Comparison of ENCODE assay signal across 25 cellular contexts in genomic region chr16:49452108-49452507, GRCh38.
DNase-seq lines count a peak whose midpoint lies in the region; ATAC-seq and TF ChIP-seq lines count a peak whose summit lies in the region.
"Had no signal": no experiment of that assay in that cellular context is flagged by ENCODE, and none has a peak within 500 bp of the region (broad histone marks: within the 10 kb centered on the region; RNA-seq: fewer than 3 reads in every experiment).

No MANE protein-coding gene starts in this region.

- H3K9ac ChIP-seq in subcutaneous abdominal adipose tissue (ENCODE audit: low read length in 5 of 5): peak overlapping the region in 1 of 5 donors; percentile 69

- DNase-seq in heart left ventricle (no peak), right atrium auricular region (ENCODE audit: low spot score) (no peak), WTC11 (ENCODE audit: low spot score) (no peak), left lobe of liver (ENCODE audit: low spot score) (no peak), GM03348 (ENCODE audit: low spot score) (no peak), head of caudate nucleus (no peak)
- DNase-seq: ACHN; activated CD4-positive, alpha-beta memory T cell treated with anti-CD3 and anti-CD28 coated beads for 36 hours; activated CD8-positive, alpha-beta memory T cell treated with anti-CD3 and anti-CD28 coated beads, Interleukin-2, amount 50 U/mL, for 4 hours; BE2C; glutamatergic neuron; natural killer cell; NCI-H2081; NCI-H345; NCI-H82; retina; stimulated activated CD4-positive, alpha-beta T cell treated with anti-CD3 and anti-CD28 coated beads, Interleukin-2, amount 100 ng/mL, for 48 hours; T-helper 1 cell; transverse colon had no signal

- POLR2A ChIA-PET in WTC11 (lab: Charles Lee): no interaction called here

- no peak for TF ChIP-seq POLR2A in heart left ventricle (IDR thresholded peaks at IDR 0.05)

- peaks cover 17% of the 10 kb centered on the region for H3K4me1 Mint-ChIP-seq in WTC11
- H3K4me1 Mint-ChIP-seq: activated T-helper 17 cell treated with anti-CD3 and anti-CD28 coated beads, Interleukin-2, amount 50 U/mL, for 72 hours; natural killer cell had no signal

- H3K36me3 Mint-ChIP-seq in WTC11: no peaks in the 10 kb centered on the region
- H3K36me3 Mint-ChIP-seq: activated CD4-positive, alpha-beta memory T cell treated with anti-CD3 and anti-CD28 coated beads for 36 hours; natural killer cell had no signal

- H3K36me3 ChIP-seq in heart left ventricle (no peaks in the 10 kb centered on the region), right atrium auricular region (no peaks in the 10 kb centered on the region), subcutaneous abdominal adipose tissue (ENCODE audit: control insufficient read depth in 5 of 5, insufficient read depth in 5 of 5, low read length in 5 of 5) (no peaks in the 10 kb centered on the region)
- H3K36me3 ChIP-seq: BE2C, transverse colon had no signal

- H3K27ac Mint-ChIP-seq in WTC11: no peak overlapping the region
- H3K27ac Mint-ChIP-seq: activated CD4-positive, alpha-beta memory T cell treated with anti-CD3 and anti-CD28 coated beads for 36 hours; activated T-helper 17 cell treated with anti-CD3 and anti-CD28 coated beads, Interleukin-2, amount 50 U/mL, for 72 hours; natural killer cell had no signal

- H3K27me3 ChIP-seq in heart left ventricle: peaks cover 0 to 15% (median 0%) of the 10 kb centered on the region in 9 donors
- H3K27me3 ChIP-seq in right atrium auricular region: no peaks in the 10 kb centered on the region
- H3K27me3 ChIP-seq in subcutaneous abdominal adipose tissue (ENCODE audit: control insufficient read depth in 5 of 5, insufficient read depth in 4 of 5, low read length in 5 of 5): peaks cover 2 to 4% (median 3%) of the 10 kb centered on the region in 5 donors
- H3K27me3 ChIP-seq: BE2C, body of pancreas had no signal

- peaks cover 0 to 19% (median 4%) of the 10 kb centered on the region in 12 donors for H3K4me1 ChIP-seq in heart left ventricle
- no peaks in the 10 kb centered on the region for H3K4me1 ChIP-seq in right atrium auricular region
- peaks cover 0 to 18% (median 0%) of the 10 kb centered on the region in 5 donors for H3K4me1 ChIP-seq in subcutaneous abdominal adipose tissue (ENCODE audit: control insufficient read depth in 5 of 5, insufficient read depth in 5 of 5, low read length in 5 of 5)
- H3K4me1 ChIP-seq: BE2C, body of pancreas, transverse colon had no signal

- peaks cover 10% of the 10 kb centered on the region for H3K9me3 Mint-ChIP-seq in WTC11
- H3K9me3 Mint-ChIP-seq: activated CD4-positive, alpha-beta memory T cell treated with anti-CD3 and anti-CD28 coated beads for 36 hours; activated T-helper 17 cell treated with anti-CD3 and anti-CD28 coated beads, Interleukin-2, amount 50 U/mL, for 72 hours; natural killer cell had no signal

- no peak overlapping the region for H3K4me3 Mint-ChIP-seq in WTC11
- H3K4me3 Mint-ChIP-seq: activated CD4-positive, alpha-beta memory T cell treated with anti-CD3 and anti-CD28 coated beads for 36 hours; activated T-helper 17 cell treated with anti-CD3 and anti-CD28 coated beads, Interleukin-2, amount 50 U/mL, for 72 hours; natural killer cell had no signal

- H3K9me3 ChIP-seq in heart left ventricle (no peaks in the 10 kb centered on the region), right atrium auricular region (no peaks in the 10 kb centered on the region), subcutaneous abdominal adipose tissue (ENCODE audit: control insufficient read depth in 5 of 5, low read length in 5 of 5) (no peaks in the 10 kb centered on the region)
- H3K9me3 ChIP-seq: body of pancreas, transverse colon had no signal

- CTCF ChIA-PET in WTC11 (lab: Charles Lee): interaction anchor here (0.6 to 3.8 kb wide), 8 partner anchors 10 to 384 kb away, joined by 3 to 13 read pairs (median 5); no protein-coding TSS in a partner anchor

- WGBS in heart left ventricle, 4 donors: 37 to 46% (median 39%) methylated on average over 4 of the region's 4 CpGs

- peak overlapping the region in 9 of 12 donors; percentile 8 to 33 (median 26) for H3K4me3 ChIP-seq in heart left ventricle
- peak overlapping the region in 1 of 2 donors; percentile 13 for H3K4me3 ChIP-seq in right atrium auricular region
- H3K4me3 ChIP-seq in subcutaneous abdominal adipose tissue (ENCODE audit: low read depth in 1 of 5, low read length in 5 of 5): peak overlapping the region in 3 of 5 donors; percentile 29 to 36 (median 29)
- H3K4me3 ChIP-seq: body of pancreas, K562, transverse colon had no signal

- ATAC-seq in heart left ventricle (peak in 1 of 4 donors; percentile 82), WTC11 (peak; percentile 47), left lobe of liver (peak; percentile 29), GM18867 (IDR thresholded peaks at IDR 0.05; ENCODE audit: unreplicated experiment) (no peak)
- ATAC-seq: activated T-helper 17 cell treated with anti-CD3 and anti-CD28 coated beads, Interleukin-2, amount 50 U/mL, for 72 hours; body of pancreas; K562; left colon; natural killer cell had no signal

- peaks cover 3% of the 10 kb centered on the region; the same call in 1 of the 2 replicates for H3K27me3 Mint-ChIP-seq in WTC11 (ENCODE audit: low read depth)

- TF ChIP-seq CTCF in heart left ventricle (IDR thresholded peaks at IDR 0.05) (no peak), right atrium auricular region (IDR thresholded peaks at IDR 0.05) (no peak), WTC11 (IDR thresholded peaks at IDR 0.05) (no peak)

- intact Hi-C loops in heart left ventricle (cut with DNase I): no loop called here
- intact Hi-C loops in head of caudate nucleus (cut with DNase I): no loop called here

- H3K27ac ChIP-seq in heart left ventricle: peak overlapping the region in 11 of 12 donors; percentile 4 to 87 (median 69)
- H3K27ac ChIP-seq in right atrium auricular region: peak overlapping the region in 1 of 2 donors; percentile 20
- peak overlapping the region; percentile 17 for H3K27ac ChIP-seq in subcutaneous abdominal adipose tissue (ENCODE audit: low read depth, low read length)
- H3K27ac ChIP-seq: body of pancreas, transverse colon had no signal

TF ChIP-seq in WTC11, 78 proteins besides CTCF, POLR2A, EP300 and RAD21:
- TF ChIP-seq FOXJ3 (CRISPR knock-in tag; IDR thresholded peaks at IDR 0.05; ENCODE audit: borderline replicate concordance) (no peak), ZNF263 (CRISPR knock-in tag; IDR thresholded peaks at IDR 0.05; ENCODE audit: low read depth) (no peak), ZNF416 (CRISPR knock-in tag; IDR thresholded peaks at IDR 0.05) (no peak), ATF1 (CRISPR knock-in tag; IDR thresholded peaks at IDR 0.05) (no peak), ZNF121 (CRISPR knock-in tag; IDR thresholded peaks at IDR 0.05) (no peak), ETV6 (CRISPR knock-in tag; IDR thresholded peaks at IDR 0.05) (no peak), ZSCAN18 (CRISPR knock-in tag; IDR thresholded peaks at IDR 0.05) (no peak)
